In genomic region chr6:110233769-110234374, GRCh38 we compare ENCODE assay signal across 8 cellular contexts. TPM values are rescaled to one million over a fixed set of nuclear protein-coding genes. Genes with fewer than 3 reads are reported as not detected.
DNase-seq lines count a peak whose midpoint lies in the region; ATAC-seq, FAIRE-seq and TF ChIP-seq lines count a peak whose summit lies in the region.

No MANE protein-coding gene starts in this region.

- TF ChIP-seq POLR2A in GM12892 (IDR thresholded peaks at IDR 0.05; ENCODE audit: low read depth, low read length): no peak

- H3K4me2 ChIP-seq in KMS-11: peak overlapping the region; percentile 51

- FAIRE-seq in GM12892 (lab: Jason Lieb, UNC): peak; percentile 24

- H3K79me2 ChIP-seq in KMS-11 (ENCODE audit: insufficient read depth, low read depth): no peaks in the 10 kb centered on the region

- H3K27ac ChIP-seq in KMS-11: no peak overlapping the region; the same call in 1 of the 2 replicates
- H3K27ac ChIP-seq in cardiac muscle cell: peak overlapping the region; percentile 72

- H3K4me1 ChIP-seq in KMS-11 (ENCODE audit: low read depth, poor library complexity, severe bottlenecking) (peaks cover 21% of the 10 kb centered on the region), cardiac muscle cell (ENCODE audit: low read depth) (peaks cover 10% of the 10 kb centered on the region)

- H3K36me3 ChIP-seq in KMS-11 (ENCODE audit: insufficient read depth): no peaks in the 10 kb centered on the region
- H3K36me3 ChIP-seq in cardiac muscle cell: peaks cover 6% of the 10 kb centered on the region

- no peak overlapping the region for H3K9ac ChIP-seq in KMS-11

- no peak overlapping the region for H2AFZ ChIP-seq in KMS-11 (ENCODE audit: low read depth)

- TF ChIP-seq CTCF in KMS-11 (conservative IDR thresholded peaks at IDR 0.05; ENCODE audit: low read depth, low read length) (no peak), cardiac muscle cell (IDR thresholded peaks at IDR 0.05; ENCODE audit: low read depth, low read length) (no peak)

- DNase-seq in GM12892 (ENCODE audit: insufficient read length) (peak; percentile 23), cardiac muscle cell (ENCODE audit: low read depth in 1 of 2, low spot score in 1 of 2) (peak; percentile 28 to 53), glomerular visceral epithelial cell (ENCODE audit: extremely low spot score) (no peak), HuH-7 (ENCODE audit: low spot score) (no peak), HT-29 (ENCODE audit: low spot score) (no peak), cerebellar cortex (ENCODE audit: low spot score) (no peak)

- H3K27me3 ChIP-seq in KMS-11 (ENCODE audit: insufficient read depth, low read depth): no peaks in the 10 kb centered on the region
- no peaks in the 10 kb centered on the region for H3K27me3 ChIP-seq in cardiac muscle cell

- H3K4me3 ChIP-seq in KMS-11 (IDR thresholded peaks at IDR 0.05; ENCODE audit: insufficient read depth, low read depth, low read length) (no peak overlapping the region), cardiac muscle cell (no peak overlapping the region)

- H3K9me3 ChIP-seq in cardiac muscle cell (ENCODE audit: low read depth): no peaks in the 10 kb centered on the region

- peak; percentile 97 for ATAC-seq in GM21529 (IDR thresholded peaks at IDR 0.05; ENCODE audit: unreplicated experiment)

- H4K20me1 ChIP-seq in KMS-11 (ENCODE audit: insufficient read depth): no peaks in the 10 kb centered on the region

RNA-seq across cellular contexts. Expression of gene CDC40, which starts 53.6 kb away (rescaled TPM):
- polyA plus RNA-seq in GM12892 (2012; ENCODE audit: missing spikeins): 20.4 TPM
- total RNA-seq in cardiac muscle cell: 10.7 and 13.6 TPM in 2 replicates
- polyA plus RNA-seq in cardiac muscle cell: 13.5 and 31.3 TPM in 2 replicates
- 7.3 and 8.9 TPM in 2 replicates for total RNA-seq in HT-29 (2014; rRNA removed; shearing (Covaris generic))

RNA-seq across cellular contexts. Expression of gene WASF1, which starts 54.4 kb away (rescaled TPM):
- polyA plus RNA-seq in GM12892 (2012; ENCODE audit: missing spikeins): 2.4 TPM
- total RNA-seq in cardiac muscle cell: 34.5 and 46.3 TPM in 2 replicates
- 70.9 and 77.5 TPM in 2 replicates for polyA plus RNA-seq in cardiac muscle cell
- 2.6 and 3.4 TPM in 2 replicates for total RNA-seq in HT-29 (2014; rRNA removed; shearing (Covaris generic))

Comparison
In these comparisons a context has a peak if more than half of its experiments do, and no peak if none do; other contexts are left out.
1. DNase-seq: peak in GM12892 (single experiment) and cardiac muscle cell (2 of 2); none in glomerular visceral epithelial cell (single experiment), HuH-7 (single experiment), HT-29 (single experiment) and cerebellar cortex (single experiment).